Comparison of ENCODE assay signal across 29 cellular contexts in genomic region chr12:8527250-8528130, GRCh38. TPM values are rescaled to one million over a fixed set of nuclear protein-coding genes. Genes with fewer than 3 reads are reported as not detected.
"Had no signal": no experiment of that assay in that cellular context is flagged by ENCODE, and none has a peak within 500 bp of the region (broad histone marks: within the 10 kb centered on the region; RNA-seq: fewer than 3 reads in every experiment).

No MANE protein-coding gene starts in this region.

- H3K27ac ChIP-seq: adrenal gland, ascending aorta, brain microvascular endothelial cell, esophagus muscularis mucosa, gastrocnemius medialis, left ventricle myocardium inferior, stomach, suprapubic skin, tibial nerve had no signal

- H3K4me3 ChIP-seq: adrenal gland, ascending aorta, esophagus muscularis mucosa, gastrocnemius medialis, left ventricle myocardium inferior, smooth muscle cell, stomach, suprapubic skin, tibial nerve had no signal

- H3K9me3 Mint-ChIP-seq: effector memory CD8-positive, alpha-beta T cell had no signal

- H3K4me3 Mint-ChIP-seq: activated CD4-positive, alpha-beta T cell treated with anti-CD3 and anti-CD28 coated beads, Interleukin-2, amount 10 ng/mL, durations not matched to agents 7 days and 5 days; activated CD8-positive, alpha-beta T cell treated with anti-CD3 and anti-CD28 coated beads, Interleukin-2, amount 10 ng/mL, durations not matched to agents 7 days and 5 days; activated naive CD8-positive, alpha-beta T cell; activated T-cell treated with anti-CD3 and anti-CD28 coated beads, Interleukin-2, amount 50 U/mL, for 24 hours; activated T-helper 17 cell treated with anti-CD3 and anti-CD28 coated beads, Interleukin-2, amount 50 U/mL, for 72 hours; effector memory CD8-positive, alpha-beta T cell; nephron progenitor cell; stimulated activated memory B cell treated with anti-CD40 and anti-IgM and Interleukin-4, amounts not matched to agents 10 μg/mL and 1 μg/mL and 100 μg/mL, for 72 hours had no signal

- ATAC-seq: activated CD4-positive, CD25-positive, alpha-beta regulatory T cell treated with anti-CD3 and anti-CD28 coated beads, Interleukin-2, amount 50 U/mL, for 24 hours; activated CD8-positive, alpha-beta T cell treated with anti-CD3 and anti-CD28 coated beads, Interleukin-2, amount 10 ng/mL, durations not matched to agents 7 days and 5 days; activated T-helper 17 cell treated with anti-CD3 and anti-CD28 coated beads, Interleukin-2, amount 50 U/mL, for 72 hours; effector memory CD8-positive, alpha-beta T cell; gastrocnemius medialis; sciatic nerve; stimulated activated memory B cell treated with anti-CD40 and anti-IgM and Interleukin-4, amounts not matched to agents 10 μg/mL and 1 μg/mL and 100 μg/mL, for 72 hours had no signal

- H3K36me3 Mint-ChIP-seq: stimulated activated memory B cell treated with anti-CD40 and anti-IgM and Interleukin-4, amounts not matched to agents 10 μg/mL and 1 μg/mL and 100 μg/mL, for 72 hours had no signal

- H3K4me1 Mint-ChIP-seq: activated CD4-positive, alpha-beta T cell treated with anti-CD3 and anti-CD28 coated beads, Interleukin-2, amount 10 ng/mL, durations not matched to agents 7 days and 5 days; activated T-helper 17 cell treated with anti-CD3 and anti-CD28 coated beads, Interleukin-2, amount 50 U/mL, for 72 hours; stimulated activated memory B cell treated with anti-CD40 and anti-IgM and Interleukin-4, amounts not matched to agents 10 μg/mL and 1 μg/mL and 100 μg/mL, for 72 hours had no signal

- H3K36me3 ChIP-seq: adrenal gland, ascending aorta, brain microvascular endothelial cell, esophagus muscularis mucosa, gastrocnemius medialis, left ventricle myocardium inferior, stomach, suprapubic skin, tibial nerve had no signal

- H3K4me1 ChIP-seq: adrenal gland, ascending aorta, esophagus muscularis mucosa, gastrocnemius medialis, left ventricle myocardium inferior, stomach, suprapubic skin, tibial nerve had no signal

- H3K4me2 ChIP-seq: smooth muscle cell had no signal

- H3K27me3 ChIP-seq: adrenal gland, ascending aorta, brain microvascular endothelial cell, gastrocnemius medialis, tibial nerve had no signal

- DNase-seq: activated CD4-positive, alpha-beta T cell treated with anti-CD3 and anti-CD28 coated beads, Interleukin-2, amount 10 ng/mL, durations not matched to agents 7 days and 5 days; activated CD8-positive, alpha-beta T cell treated with anti-CD3 and anti-CD28 coated beads, Interleukin-2, amount 10 ng/mL, durations not matched to agents 7 days and 5 days; activated naive CD4-positive, alpha-beta T cell; activated T-cell treated with anti-CD3 and anti-CD28 coated beads, Interleukin-2, amount 50 U/mL, for 24 hours; adrenal gland; brain microvascular endothelial cell; caudate nucleus; dermis blood vessel endothelial cell; effector memory CD8-positive, alpha-beta T cell; gastrocnemius medialis; hippocampal formation; kidney glomerular epithelial cell; left ventricle myocardium inferior; nephron progenitor cell; stimulated activated CD4-positive, alpha-beta T cell treated with anti-CD3 and anti-CD28 coated beads, Interleukin-15, amount 100 ng/mL, for 24 hours; stomach had no signal

- H3K9me3 ChIP-seq: adrenal gland, gastrocnemius medialis, suprapubic skin had no signal

- H3K27ac Mint-ChIP-seq: activated CD4-positive, alpha-beta T cell treated with anti-CD3 and anti-CD28 coated beads, Interleukin-2, amount 10 ng/mL, durations not matched to agents 7 days and 5 days; activated CD8-positive, alpha-beta T cell treated with anti-CD3 and anti-CD28 coated beads, Interleukin-2, amount 10 ng/mL, durations not matched to agents 7 days and 5 days; activated naive CD8-positive, alpha-beta T cell; activated T-cell treated with anti-CD3 and anti-CD28 coated beads, Interleukin-2, amount 50 U/mL, for 24 hours; activated T-helper 17 cell treated with anti-CD3 and anti-CD28 coated beads, Interleukin-2, amount 50 U/mL, for 72 hours; effector memory CD8-positive, alpha-beta T cell; nephron progenitor cell; stimulated activated memory B cell treated with anti-CD40 and anti-IgM and Interleukin-4, amounts not matched to agents 10 μg/mL and 1 μg/mL and 100 μg/mL, for 72 hours had no signal

RNA-seq across cellular contexts. Expression of gene CLEC4E, which starts 13.2 kb away (rescaled TPM):
- total RNA-seq: activated CD4-positive, alpha-beta T cell treated with anti-CD3 and anti-CD28 coated beads, Interleukin-2, amount 10 ng/mL, durations not matched to agents 7 days and 5 days; activated CD8-positive, alpha-beta T cell treated with anti-CD3 and anti-CD28 coated beads, Interleukin-2, amount 10 ng/mL, durations not matched to agents 7 days and 5 days; activated T-helper 17 cell treated with anti-CD3 and anti-CD28 coated beads, Interleukin-2, amount 50 U/mL, for 72 hours; ascending aorta; dermis blood vessel endothelial cell; lung microvascular endothelial cell; osteoblast; smooth muscle cell; T-helper 2 cell treated with Interferon-gamma antibody and Interleukin-4, amounts not matched to agents 100 ng/mL and 5 ng/mL, for 36 hours had no signal

RNA-seq across cellular contexts. Expression of gene CLEC4D, which starts 14.2 kb away (rescaled TPM):
- total RNA-seq: activated CD4-positive, alpha-beta T cell treated with anti-CD3 and anti-CD28 coated beads, Interleukin-2, amount 10 ng/mL, durations not matched to agents 7 days and 5 days; activated CD8-positive, alpha-beta T cell treated with anti-CD3 and anti-CD28 coated beads, Interleukin-2, amount 10 ng/mL, durations not matched to agents 7 days and 5 days; activated T-helper 17 cell treated with anti-CD3 and anti-CD28 coated beads, Interleukin-2, amount 50 U/mL, for 72 hours; ascending aorta; dermis blood vessel endothelial cell; left ventricle myocardium inferior; lung microvascular endothelial cell; osteoblast; smooth muscle cell; suprapubic skin; T-helper 2 cell treated with Interferon-gamma antibody and Interleukin-4, amounts not matched to agents 100 ng/mL and 5 ng/mL, for 36 hours had no signal
